ENCODE assay signal across 6 cellular contexts in the genomic region with DNA sequence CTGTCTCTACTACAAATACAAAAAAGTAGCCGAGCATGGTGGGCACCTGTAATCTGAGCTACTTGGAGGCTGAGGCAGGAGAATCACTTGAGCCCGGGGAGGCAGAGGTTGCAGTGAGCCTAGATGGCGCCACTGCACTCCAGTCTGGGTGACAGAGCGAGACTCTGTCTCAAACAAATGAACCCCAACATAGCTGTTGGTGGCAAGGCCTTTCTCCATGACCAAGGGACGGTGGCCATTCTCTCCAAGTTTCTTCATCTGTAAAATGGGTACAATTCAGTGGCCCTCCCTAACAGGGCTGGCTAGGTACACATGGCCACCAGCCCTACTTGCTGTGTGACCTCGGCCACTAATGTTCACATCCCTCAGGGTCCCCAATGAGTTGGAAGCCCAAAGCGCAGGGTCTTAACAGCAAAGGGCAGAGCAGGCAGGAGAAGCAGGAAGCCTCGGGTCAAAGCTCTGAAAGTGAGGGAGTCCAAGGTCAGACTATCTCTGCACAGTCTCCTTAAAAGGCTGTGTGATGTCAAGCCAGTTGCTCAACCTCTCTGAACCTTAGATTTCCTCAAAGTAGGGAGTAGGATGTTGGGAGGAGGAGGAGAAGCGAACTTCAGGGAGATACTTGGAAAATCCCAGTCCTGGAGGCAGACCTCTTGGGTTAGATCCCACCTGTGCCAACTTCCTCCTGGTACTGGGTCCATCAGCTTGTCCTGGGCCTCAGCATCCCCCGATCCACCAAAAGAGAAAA.
DNase-seq lines count a peak whose midpoint lies in the region; ATAC-seq and TF ChIP-seq lines count a peak whose summit lies in the region.

No MANE protein-coding gene starts in this region.

- TF ChIP-seq POLR2A in erythroblast (IDR thresholded peaks at IDR 0.05; ENCODE audit: low read length), result peak; percentile 55

- no peak for ATAC-seq in GM19035 (IDR thresholded peaks at IDR 0.05; ENCODE audit: unreplicated experiment)

- H3K4me3 ChIP-seq in SU-DHL-6 (ENCODE audit: insufficient read depth, low read length, poor library complexity, severe bottlenecking), result peak overlapping the region; percentile 32

- H3K4me2 ChIP-seq in SU-DHL-6 (ENCODE audit: low read depth, low read length, poor library complexity, severe bottlenecking), result peak overlapping the region; percentile 93

- no peaks in the 10 kb centered on the region for H3K27me3 ChIP-seq in SU-DHL-6 (ENCODE audit: low read length)

- no peaks in the 10 kb centered on the region for H3K79me2 ChIP-seq in SU-DHL-6 (ENCODE audit: insufficient read depth, low read length)

- H2AFZ ChIP-seq in SU-DHL-6 (ENCODE audit: low read depth, low read length, severe bottlenecking), result no peak overlapping the region

- no peaks in the 10 kb centered on the region for H4K20me1 ChIP-seq in SU-DHL-6 (ENCODE audit: low read depth, low read length)

- no peaks in the 10 kb centered on the region for H3K36me3 ChIP-seq in SU-DHL-6 (ENCODE audit: low read length)

- H3K9ac ChIP-seq in SU-DHL-6 (ENCODE audit: low read length), result peak overlapping the region; percentile 72

- peak; percentile 40 for TF ChIP-seq CTCF in SU-DHL-6 (IDR thresholded peaks at IDR 0.05; ENCODE audit: insufficient read depth, low read length, poor library complexity, severe bottlenecking)

- H3F3A ChIP-seq in SU-DHL-6 (ENCODE audit: insufficient read depth), result peaks cover 9% of the 10 kb centered on the region

- no peaks in the 10 kb centered on the region for H3K9me2 ChIP-seq in SU-DHL-6 (replicated peaks; ENCODE audit: insufficient read depth, low read length)

- no peaks in the 10 kb centered on the region for H3K9me3 ChIP-seq in SU-DHL-6 (ENCODE audit: insufficient read depth, low read length)

- DNase-seq in CD1c-positive myeloid dendritic cell (ENCODE audit: extremely low spot score), result peak; percentile 56
- DNase-seq in erythroblast (lab: John Stamatoyannopoulos, UW), result peak; percentile 70 to 79
- peak; percentile 30 for DNase-seq in stimulated activated CD4-positive, alpha-beta T cell treated with anti-CD3 and anti-CD28 coated beads, Interleukin-2, amount 100 ng/mL, for 4 hours (ENCODE audit: low read depth)
- DNase-seq in NCI-H774 (lab: John Stamatoyannopoulos, UW), result no peak

- H3K27ac ChIP-seq in SU-DHL-6 (ENCODE audit: low read depth, low read length), result peak overlapping the region; percentile 92
